ENCODE assay signal across 20 cellular contexts in genomic region chr5:127826011-127826410, GRCh38.
DNase-seq lines count a peak whose midpoint lies in the region; ATAC-seq, FAIRE-seq and TF ChIP-seq lines count a peak whose summit lies in the region.
"Had no signal": no experiment of that assay in that cellular context is flagged by ENCODE, and none has a peak within 500 bp of the region (broad histone marks: within the 10 kb centered on the region; RNA-seq: fewer than 3 reads in every experiment).

No MANE protein-coding gene starts in this region.

- CTCF ChIA-PET in CD8-positive, alpha-beta T cell (lab: Charles Lee): no interaction called here

- no peak overlapping the region for H3K4me3 ChIP-seq in foreskin fibroblast (ENCODE audit: low read depth in 1 of 2, low read length in 2 of 2)
- no peak overlapping the region for H3K4me3 ChIP-seq in CD8-positive, alpha-beta T cell (ENCODE audit: low read depth, low read length)
- H3K4me3 ChIP-seq: cardiac muscle cell, GM23338, K562 had no signal

- no peak for FAIRE-seq in HTR-8/SVneo (lab: Jason Lieb, UNC)
- FAIRE-seq: K562 had no signal

- no peak for ATAC-seq in CD8-positive, alpha-beta T cell
- ATAC-seq: GM23338, K562 had no signal

- no peaks in the 10 kb centered on the region for H3K4me1 ChIP-seq in CD8-positive, alpha-beta T cell (ENCODE audit: insufficient read depth, low read length)

- H3K27me3 Mint-ChIP-seq in HFFc6 (ENCODE audit: insufficient read depth): peaks cover 11% of the 10 kb centered on the region; the same call in 1 of the 2 replicates
- peaks cover 19% of the 10 kb centered on the region for H3K27me3 Mint-ChIP-seq in CD8-positive, alpha-beta T cell (ENCODE audit: low read depth)

- peaks cover 36% of the 10 kb centered on the region for H3K4me1 Mint-ChIP-seq in HFFc6 (ENCODE audit: low read depth)
- H3K4me1 Mint-ChIP-seq in CD8-positive, alpha-beta T cell (ENCODE audit: low read depth): no peaks in the 10 kb centered on the region
- H3K4me1 Mint-ChIP-seq: activated CD4-positive, alpha-beta memory T cell treated with anti-CD3 and anti-CD28 coated beads, Interleukin-2, amount 10 ng/mL, durations not matched to agents 7 days and 5 days; CD14-positive monocyte had no signal

- H3K36me3 ChIP-seq in CD8-positive, alpha-beta T cell (ENCODE audit: insufficient read depth, low read length): no peaks in the 10 kb centered on the region
- H3K36me3 ChIP-seq: cardiac muscle cell had no signal

- peak overlapping the region; percentile 63 for H3K4me3 Mint-ChIP-seq in HFFc6
- H3K4me3 Mint-ChIP-seq in CD8-positive, alpha-beta T cell: no peak overlapping the region
- H3K4me3 Mint-ChIP-seq: activated CD4-positive, alpha-beta memory T cell treated with anti-CD3 and anti-CD28 coated beads, Interleukin-2, amount 10 ng/mL, durations not matched to agents 7 days and 5 days; CD14-positive monocyte; dendritic cell treated with granulocyte-macrophage colony-stimulating factor and Interleukin-4, amounts not matched to agents 40 ng/mL and 50 ng/mL, for 4 days; GM23338 had no signal

- H3K27ac ChIP-seq in VCaP: peak overlapping the region; percentile 83; the same call in 1 of the 2 replicates
- H3K27ac ChIP-seq in CD8-positive, alpha-beta T cell (ENCODE audit: low read depth, low read length): no peak overlapping the region
- H3K27ac ChIP-seq: cardiac muscle cell had no signal

- peak overlapping the region; percentile 61; the same call in 1 of the 2 replicates for H3K27ac Mint-ChIP-seq in HFFc6
- H3K27ac Mint-ChIP-seq in CD8-positive, alpha-beta T cell: no peak overlapping the region
- H3K27ac Mint-ChIP-seq: activated CD4-positive, alpha-beta memory T cell treated with anti-CD3 and anti-CD28 coated beads, Interleukin-2, amount 10 ng/mL, durations not matched to agents 7 days and 5 days; CD14-positive monocyte; dendritic cell treated with granulocyte-macrophage colony-stimulating factor and Interleukin-4, amounts not matched to agents 40 ng/mL and 50 ng/mL, for 4 days; GM23338 had no signal

- DNase-seq in Caki2 (ENCODE audit: low read depth) (peak; percentile 50), HFFc6 (peak; percentile 52), foreskin fibroblast (peak; percentile 35 to 58), NCI-H2171 treated with DMSO at 0.1 percent for 48 hours (lab: John Stamatoyannopoulos, UW) (no peak), HTR-8/SVneo (ENCODE audit: insufficient read length, low spot score) (no peak)
- DNase-seq in CD8-positive, alpha-beta T cell: no peak
- no peak for DNase-seq in activated effector memory CD4-positive, alpha-beta T cell treated with anti-CD3 and anti-CD28 coated beads, Interleukin-2, amount 50 U/mL, for 16 hours
- DNase-seq: activated CD4-positive, alpha-beta memory T cell treated with anti-CD3 and anti-CD28 coated beads, Interleukin-2, amount 10 ng/mL, durations not matched to agents 7 days and 5 days; activated CD4-positive, CD25-positive, alpha-beta regulatory T cell; activated gamma-delta T cell treated with Interleukin-2 at 50 U/mL for 16 hours; GF-D8; NCI-H1694; NCI-H748 treated with DMSO at 0.1 percent for 48 hours; T-helper 9 cell had no signal

- TF ChIP-seq CTCF in HFFc6 (IDR thresholded peaks at IDR 0.05) (no peak), VCaP (conservative IDR thresholded peaks at IDR 0.05) (no peak), foreskin fibroblast (IDR thresholded peaks at IDR 0.05; ENCODE audit: low read depth, low read length) (no peak)
- no peak for TF ChIP-seq CTCF in CD8-positive, alpha-beta T cell (IDR thresholded peaks at IDR 0.05)

- intact Hi-C loops in CD8-positive, alpha-beta T cell (cut with DNase I, micrococcal nuclease): no loop called here

- POLR2A ChIA-PET in CD8-positive, alpha-beta T cell (lab: Charles Lee): no interaction called here

- in situ Hi-C loops in Caki2 (cut with HindIII; ENCODE audit: low pct_unique_long_range_greater_than_20kb, low sequenced_read_pairs): no loop called here

- H3K9me3 ChIP-seq in CD8-positive, alpha-beta T cell (ENCODE audit: low read length): no peaks in the 10 kb centered on the region

- no peaks in the 10 kb centered on the region for H3K9me3 Mint-ChIP-seq in HFFc6
- no peaks in the 10 kb centered on the region for H3K9me3 Mint-ChIP-seq in CD8-positive, alpha-beta T cell
- H3K9me3 Mint-ChIP-seq: activated CD4-positive, alpha-beta memory T cell treated with anti-CD3 and anti-CD28 coated beads, Interleukin-2, amount 10 ng/mL, durations not matched to agents 7 days and 5 days; CD14-positive monocyte; dendritic cell treated with granulocyte-macrophage colony-stimulating factor and Interleukin-4, amounts not matched to agents 40 ng/mL and 50 ng/mL, for 4 days; GM23338 had no signal

- no peaks in the 10 kb centered on the region for H3K36me3 Mint-ChIP-seq in HFFc6 (ENCODE audit: low read depth)
- H3K36me3 Mint-ChIP-seq in CD8-positive, alpha-beta T cell: no peaks in the 10 kb centered on the region
- H3K36me3 Mint-ChIP-seq: CD14-positive monocyte had no signal

- no peaks in the 10 kb centered on the region for H3K27me3 ChIP-seq in CD8-positive, alpha-beta T cell (ENCODE audit: insufficient read depth, low read length)
- H3K27me3 ChIP-seq: cardiac muscle cell had no signal

Comparison
In these comparisons a context has a peak if more than half of its experiments do, and no peak if none do; other contexts are left out.
1. DNase-seq: peak in Caki2 (single experiment), HFFc6 (single experiment) and foreskin fibroblast (2 of 2); none in CD8-positive, alpha-beta T cell (0 of 7), activated effector memory CD4-positive, alpha-beta T cell treated with anti-CD3 and anti-CD28 coated beads, Interleukin-2, amount 50 U/mL, for 16 hours (single experiment), NCI-H2171 treated with DMSO at 0.1 percent for 48 hours (single experiment) and HTR-8/SVneo (single experiment).